Comparison of ENCODE assay signal across 10 cellular contexts in the genomic region with DNA sequence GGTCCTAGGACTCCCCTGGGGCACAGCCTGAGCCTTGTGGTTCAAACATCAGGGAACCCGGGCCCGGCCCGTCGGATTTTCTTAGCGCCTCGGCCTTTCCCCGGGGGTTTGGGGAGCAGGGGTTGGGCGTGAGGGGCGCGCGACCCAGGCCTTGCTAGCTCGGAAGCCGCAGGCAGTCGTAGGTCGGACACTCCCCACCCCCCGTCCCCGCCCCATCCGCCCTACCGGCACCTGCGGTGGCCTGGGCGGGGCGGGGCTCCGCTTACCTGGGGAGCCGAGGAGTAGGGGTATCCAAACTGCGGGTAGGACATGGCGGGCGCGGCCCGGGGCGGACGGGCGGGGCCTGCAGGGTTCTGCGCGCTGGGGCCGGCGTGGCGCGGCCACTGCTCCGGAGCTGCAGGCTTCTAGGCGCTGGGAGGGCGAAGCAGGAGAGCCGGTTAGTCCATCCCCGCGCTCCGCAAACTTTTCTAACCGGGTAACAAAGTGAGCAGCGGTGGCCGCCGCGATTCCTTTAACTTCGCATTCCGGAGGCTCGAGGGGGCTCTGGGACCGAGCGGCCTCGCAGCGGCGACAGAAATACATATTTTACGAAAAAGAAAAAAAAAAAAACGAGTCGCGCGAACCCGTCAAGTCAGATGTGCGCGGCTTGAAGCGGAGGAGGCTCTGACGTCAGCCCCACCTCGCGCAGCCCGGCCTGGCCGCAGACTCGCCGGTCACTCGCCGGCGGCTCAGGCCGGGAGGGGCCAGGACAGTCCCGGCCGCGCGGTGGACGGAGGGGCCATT. TPM values are rescaled to one million over a fixed set of nuclear protein-coding genes. Genes with fewer than 3 reads are reported as not detected.
DNase-seq lines count a peak whose midpoint lies in the region; ATAC-seq, FAIRE-seq and TF ChIP-seq lines count a peak whose summit lies in the region.
"Had no signal": no experiment of that assay in that cellular context is flagged by ENCODE, and none has a peak within 500 bp of the region (broad histone marks: within the 10 kb centered on the region; RNA-seq: fewer than 3 reads in every experiment).

A gene (minus strand): TSS at position 589 of the 783 bp plus-strand sequence. CDS start 278 bp downstream, at position 311.

- H3K9me3 Mint-ChIP-seq in effector memory CD8-positive, alpha-beta T cell = no peaks in the 10 kb centered on the region

- H3K4me3 ChIP-seq in NT2/D1 (ENCODE audit: insufficient read length, low read depth) (peak within 1 kb of the TSS; percentile 34), parathyroid adenoma (ENCODE audit: low read depth, low read length) (peak within 1 kb of the TSS; percentile 26)

- H3K4me1 Mint-ChIP-seq in effector memory CD8-positive, alpha-beta T cell (ENCODE audit: low read depth in 2 of 2) = peaks cover 3 to 16% of the 10 kb centered on the region in 2 donors

- ATAC-seq in Right ventricle myocardium inferior = no peak
- no peak for ATAC-seq in HG02938 (IDR thresholded peaks at IDR 0.05; ENCODE audit: unreplicated experiment)
- no peak for ATAC-seq in effector memory CD8-positive, alpha-beta T cell (replicated peaks)

- no peak within 1 kb of the TSS for H3K4me3 Mint-ChIP-seq in effector memory CD8-positive, alpha-beta T cell

- intact Hi-C loops in Right ventricle myocardium inferior (cut with DNase I) = loop anchor here (2.0 to 5.0 kb wide), 3 partner anchors 45 to 130 kb away; a partner anchor contains a TSS

- H3K4me1 ChIP-seq in NT2/D1 (ENCODE audit: insufficient read depth, insufficient read length) = no peaks in the 10 kb centered on the region
- peaks cover 3% of the 10 kb centered on the region for H3K4me1 ChIP-seq in parathyroid adenoma

- peak within 1 kb of the TSS in 1 of 2 donors; percentile 35 for H3K27ac Mint-ChIP-seq in effector memory CD8-positive, alpha-beta T cell

- H3K36me3 Mint-ChIP-seq in effector memory CD8-positive, alpha-beta T cell (ENCODE audit: insufficient read depth) = peaks cover 4% of the 10 kb centered on the region

- H3K36me3 ChIP-seq in NT2/D1 (ENCODE audit: insufficient read depth, insufficient read length, low read length) (no peaks in the 10 kb centered on the region), parathyroid adenoma (ENCODE audit: control insufficient read depth, insufficient read depth, low read length) (no peaks in the 10 kb centered on the region)

- peak within 1 kb of the TSS; percentile 24 for H3K4me2 ChIP-seq in parathyroid adenoma (ENCODE audit: low read length)

- no peak for FAIRE-seq in RCC 7860 (lab: Jason Lieb, UNC)

- DNase-seq in Daoy (ENCODE audit: low read depth) (peak; percentile 56), NT2/D1 (ENCODE audit: low read depth, low spot score) (no peak), Right ventricle myocardium inferior (ENCODE audit: missing footprints) (peak; percentile 63), RCC 7860 (ENCODE audit: low spot score) (no peak), amygdala (lab: John Stamatoyannopoulos, UW) (no peak)
- no peak for DNase-seq in effector memory CD8-positive, alpha-beta T cell
- DNase-seq: NCI-H446 treated with DMSO at 0.1 percent for 48 hours had no signal

- no peak for TF ChIP-seq CTCF in parathyroid adenoma (IDR thresholded peaks at IDR 0.05)

- H3K27me3 ChIP-seq in NT2/D1 (ENCODE audit: insufficient read depth, insufficient read length) (peaks cover 96% of the 10 kb centered on the region), parathyroid adenoma (ENCODE audit: control insufficient read depth, insufficient read depth, low read length) (peaks cover 14% of the 10 kb centered on the region)

- H3K9me3 ChIP-seq in NT2/D1 (ENCODE audit: insufficient read depth, low read length) (peaks cover 8% of the 10 kb centered on the region; the same call in 1 of the 2 replicates), parathyroid adenoma (ENCODE audit: control insufficient read depth, low read length) (no peaks in the 10 kb centered on the region)

- peaks cover 46 to 70% of the 10 kb centered on the region in 2 donors for H3K27me3 Mint-ChIP-seq in effector memory CD8-positive, alpha-beta T cell

- H3K79me2 ChIP-seq in parathyroid adenoma = no peaks in the 10 kb centered on the region

- no peak within 1 kb of the TSS for H3K27ac ChIP-seq in parathyroid adenoma

- H3K9ac ChIP-seq in NT2/D1 (ENCODE audit: insufficient read length, low read depth) = peak within 1 kb of the TSS; percentile 16
- no peak within 1 kb of the TSS for H3K9ac ChIP-seq in parathyroid adenoma

- peak within 1 kb of the TSS; percentile 53 for H2AFZ ChIP-seq in parathyroid adenoma

RNA-seq across cellular contexts. Expression of the gene that starts here (rescaled TPM):
- 4.6 and 10.2 TPM in 2 replicates for total RNA-seq in Daoy (2014; rRNA removed; shearing (Covaris generic))
- 17.6 TPM for total RNA-seq in Right ventricle myocardium inferior
- total RNA-seq: activated CD8-positive, alpha-beta memory T cell treated with anti-CD3 and anti-CD28 coated beads for 36 hours had no signal

Comparison
In these comparisons a context has a peak if more than half of its experiments do, and no peak if none do; other contexts are left out.
1. DNase-seq: peak in Daoy (single experiment) and Right ventricle myocardium inferior (single experiment); none in NT2/D1 (single experiment), RCC 7860 (single experiment), amygdala (0 of 56) and effector memory CD8-positive, alpha-beta T cell (0 of 3).